ENCODE assay signal across 1 cellular context in genomic region chr3:149603126-149604074, GRCh38.
TF ChIP-seq lines count a peak whose summit lies in the region.

No MANE protein-coding gene starts in this region.

TF ChIP-seq in GM12878, 131 proteins besides CTCF, POLR2A, EP300 and RAD21 (continued from another document):
- TF ChIP-seq CEBPZ (IDR thresholded peaks at IDR 0.05; ENCODE audit: low read depth, low read length): no peak
- no peak for TF ChIP-seq STAT1 (conservative IDR thresholded peaks at IDR 0.05)
- no peak for TF ChIP-seq JUND (IDR thresholded peaks at IDR 0.05; ENCODE audit: low read depth, low read length)
- TF ChIP-seq POLR2AphosphoS2 (IDR thresholded peaks at IDR 0.05; ENCODE audit: low read depth, low read length): no peak
- no peak for TF ChIP-seq BCLAF1 (IDR thresholded peaks at IDR 0.05)
- TF ChIP-seq SUZ12 (IDR thresholded peaks at IDR 0.05; ENCODE audit: unreplicated experiment): no peak
- TF ChIP-seq MAX (IDR thresholded peaks at IDR 0.05; ENCODE audit: low read depth, low read length): no peak
- peak; percentile 70 for TF ChIP-seq ZNF384 (IDR thresholded peaks at IDR 0.05; ENCODE audit: borderline replicate concordance, low read depth, low read length)
- TF ChIP-seq GATAD2B (conservative IDR thresholded peaks at IDR 0.05; ENCODE audit: low read depth): no peak
- 0 out of 2 replicates have a peak, but pooled peaks have one; percentile 31 for TF ChIP-seq ZNF687 (IDR thresholded peaks at IDR 0.05)
- TF ChIP-seq MXI1 (IDR thresholded peaks at IDR 0.05; ENCODE audit: low read depth, low read length): no peak
- no peak for TF ChIP-seq BACH1 (IDR thresholded peaks at IDR 0.05; ENCODE audit: borderline replicate concordance)
- no peak for TF ChIP-seq SKIL (IDR thresholded peaks at IDR 0.05; ENCODE audit: low read depth, poor library complexity, severe bottlenecking)
